In the genomic region with DNA sequence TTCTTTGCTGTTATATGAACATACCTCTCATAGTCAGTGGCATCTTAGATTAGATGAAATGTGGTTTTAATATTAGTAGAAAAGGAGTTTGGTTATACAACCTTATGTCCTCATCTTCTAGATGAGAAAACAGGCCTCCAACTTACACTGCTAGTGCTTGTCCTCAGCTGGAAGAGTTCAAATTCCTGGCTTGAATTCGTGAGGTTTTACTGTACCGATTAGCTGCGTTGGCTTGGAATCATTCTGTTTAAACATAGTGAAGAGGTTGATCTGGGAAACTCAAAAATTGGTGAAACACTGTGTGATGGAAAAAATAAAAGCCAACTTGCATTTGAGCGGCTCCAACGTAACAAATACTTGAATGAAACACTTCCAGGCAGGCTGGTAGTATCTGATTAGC, we compare ENCODE assay signal across 20 cellular contexts.
"Had no signal": no experiment of that assay in that cellular context is flagged by ENCODE, and none has a peak within 500 bp of the region (broad histone marks: within the 10 kb centered on the region; RNA-seq: fewer than 3 reads in every experiment).

No MANE protein-coding gene starts in this region.

- H3K36me3 ChIP-seq: cardiac muscle cell, gastrocnemius medialis, tibial nerve, uterus had no signal

- H3K27ac ChIP-seq: cardiac muscle cell, esophagus muscularis mucosa, tibial nerve, uterus had no signal

- DNase-seq: activated CD4-positive, alpha-beta T cell treated with anti-CD3 and anti-CD28 coated beads, Interleukin-2, amount 50 U/mL, for 4 hours; activated gamma-delta T cell treated with Interleukin-2 at 50 U/mL for 16 hours; dermis blood vessel endothelial cell; effector memory CD4-positive, alpha-beta T cell; gastrocnemius medialis; head of caudate nucleus; immature natural killer cell; kidney glomerular epithelial cell; mesendoderm; posterior cingulate gyrus; stimulated activated CD4-positive, alpha-beta T cell treated with anti-CD3 and anti-CD28 coated beads, Interleukin-12 subunit alpha, Interleukin-12 subunit beta, amount 100 ng/mL, for 4 hours; stimulated activated CD4-positive, alpha-beta T cell treated with anti-CD3 and anti-CD28 coated beads, Interleukin-1b, Interleukin-23, amount 100 ng/mL, for 48 hours; stimulated activated CD8-positive, alpha-beta memory T cell treated with anti-CD3 and anti-CD28 coated beads, Interleukin-4, amount 100 ng/mL, for 48 hours; stimulated activated naive CD4-positive, alpha-beta T cell; uterus had no signal

- H3K4me3 ChIP-seq: cardiac muscle cell, esophagus muscularis mucosa, gastrocnemius medialis, tibial nerve, uterus had no signal

- ATAC-seq: activated naive CD4-positive, alpha-beta T cell treated with anti-CD3 and anti-CD28 coated beads, Interleukin-2, amount 50 U/mL, for 72 hours; gastrocnemius medialis; natural killer cell treated with Interleukin-12 subunit alpha and Interleukin-12 subunit beta and Interleukin-15 and Interleukin-18, amount 100 ng/mL, for 72 hours had no signal

- H3K9me3 ChIP-seq: esophagus muscularis mucosa, gastrocnemius medialis, tibial nerve, uterus had no signal

- H3K27me3 ChIP-seq: cardiac muscle cell, esophagus muscularis mucosa, gastrocnemius medialis, tibial nerve, uterus had no signal
